ENCODE assay signal across 7 cellular contexts in genomic region chr2:8872821-8873432, GRCh38. TPM values are rescaled to one million over a fixed set of nuclear protein-coding genes. Genes with fewer than 3 reads are reported as not detected.
DNase-seq lines count a peak whose midpoint lies in the region; ATAC-seq, FAIRE-seq and TF ChIP-seq lines count a peak whose summit lies in the region.

No MANE protein-coding gene starts in this region.

- peak; percentile 82 for FAIRE-seq in RCC 7860 (lab: Jason Lieb, UNC)

- TF ChIP-seq CTCF in GM06990 (IDR thresholded peaks at IDR 0.05; ENCODE audit: insufficient read depth, low read length, poor library complexity, severe bottlenecking) (peak; percentile 58), LNCaP clone FGC (IDR thresholded peaks at IDR 0.05; ENCODE audit: control insufficient read depth, extremely low read depth, insufficient read depth) (peak; percentile 58), fibroblast of mammary gland (conservative IDR thresholded peaks at IDR 0.05; ENCODE audit: control insufficient read depth, insufficient read depth, low read depth, low read length) (peak; percentile 63)

- H3K36me3 ChIP-seq in GM06990 (ENCODE audit: control insufficient read depth, insufficient read depth, low read length): no peaks in the 10 kb centered on the region

- H3K4me3 ChIP-seq in GM06990 (replicated peaks; ENCODE audit: low read depth, low read length) (no peak overlapping the region), LNCaP clone FGC (ENCODE audit: low read depth, low read length) (no peak overlapping the region), fibroblast of mammary gland (ENCODE audit: control insufficient read depth, low read depth, low read length) (no peak overlapping the region)

- no peaks in the 10 kb centered on the region for H3K27me3 ChIP-seq in GM06990 (replicated peaks; ENCODE audit: control insufficient read depth, insufficient read depth, low read length)

- ATAC-seq in sciatic nerve: no peak
- no peak for ATAC-seq in HG03571 (IDR thresholded peaks at IDR 0.05; ENCODE audit: unreplicated experiment)

- intact Hi-C loops in sciatic nerve (cut with DNase I): no loop called here

- no peak for DNase-seq in GM06990 (ENCODE audit: extremely low read depth, insufficient read length)
- peak; percentile 65 for DNase-seq in LNCaP clone FGC (ENCODE audit: low read depth)
- DNase-seq in RCC 7860 (ENCODE audit: low spot score): peak; percentile 43
- peak; percentile 73 for DNase-seq in fibroblast of mammary gland (ENCODE audit: low read depth)
- DNase-seq in renal cortical epithelial cell (ENCODE audit: low read depth): peak; percentile 77
- DNase-seq in sciatic nerve (ENCODE audit: low spot score): no peak

RNA-seq across cellular contexts. Expression of gene KIDINS220, which starts 35.5 kb away (rescaled TPM):
- total RNA-seq in renal cortical epithelial cell (47.2 and 86.1 TPM in 2 replicates), sciatic nerve (91.6 TPM)

Comparison
In these comparisons a context has a peak if more than half of its experiments do, and no peak if none do; other contexts are left out.
1. DNase-seq: peak in LNCaP clone FGC (single experiment), RCC 7860 (single experiment), fibroblast of mammary gland (single experiment) and renal cortical epithelial cell (single experiment); none in GM06990 (single experiment) and sciatic nerve (single experiment).
2. Peak in every context shown above with its lines, with median percentiles within 50 percentile points of each other: CTCF ChIP-seq.